24 cellular contexts compared by ENCODE assay signal in the genomic region with DNA sequence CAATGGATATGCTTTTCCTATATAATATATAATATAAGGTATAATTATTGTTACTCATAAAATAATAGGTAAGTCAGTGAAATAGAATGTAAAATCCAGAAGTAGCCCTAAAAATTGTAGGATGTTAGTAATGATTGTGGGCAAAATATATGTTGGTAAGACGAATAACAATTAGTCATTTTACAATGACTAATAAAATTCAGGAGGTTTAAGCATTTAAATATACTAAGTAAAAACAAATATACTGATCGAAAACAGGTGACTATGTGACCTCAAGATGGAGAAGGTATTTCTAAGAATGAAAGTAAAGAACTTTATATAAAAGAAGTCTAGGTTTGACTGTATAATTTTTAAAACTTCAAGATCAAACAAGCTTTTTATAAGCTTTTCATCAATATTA.
"Had no signal": no experiment of that assay in that cellular context is flagged by ENCODE, and none has a peak within 500 bp of the region (broad histone marks: within the 10 kb centered on the region; RNA-seq: fewer than 3 reads in every experiment).

No MANE protein-coding gene starts in this region.

- H3K27ac Mint-ChIP-seq: activated B cell treated with CpG ODN at 0.5 μM for 24 hours; activated CD4-positive, alpha-beta memory T cell treated with anti-CD3 and anti-CD28 coated beads, Interleukin-2, amount 10 ng/mL, durations not matched to agents 7 days and 5 days; activated CD4-positive, alpha-beta T cell treated with anti-CD3 and anti-CD28 coated beads for 36 hours; activated naive CD4-positive, alpha-beta T cell treated with anti-CD3 and anti-CD28 coated beads, Interleukin-2, amount 10 ng/mL, durations not matched to agents 7 days and 5 days; activated naive CD8-positive, alpha-beta T cell treated with anti-CD3 and anti-CD28 coated beads for 36 hours; activated T-helper 2 cell treated with anti-CD3 and anti-CD28 coated beads, Interferon-gamma antibody, Interleukin-2, Interleukin-4, amounts not matched to agents 10 μg/mL and 5 μg/mL and 100 μg/mL, durations not matched to agents 14 hours and 24 hours and 36 hours; T-helper 1 cell treated with Interleukin-12 subunit alpha and Interleukin-12 subunit beta and Interleukin-4 antibody, amounts not matched to agents 30 μg/mL and 1 μg/mL, for 36 hours had no signal

- DNase-seq: activated B cell treated with CpG ODN at 0.5 μM for 24 hours; activated CD4-positive, alpha-beta memory T cell treated with anti-CD3 and anti-CD28 coated beads, Interleukin-2, amount 10 ng/mL, durations not matched to agents 7 days and 5 days; activated CD4-positive, alpha-beta T cell treated with anti-CD3 and anti-CD28 coated beads for 36 hours; activated CD4-positive, alpha-beta T cell treated with anti-CD3 and anti-CD28 coated beads, Interleukin-2, amount 50 U/mL, for 1 hour; activated gamma-delta T cell treated with Interleukin-2 at 50 U/mL for 16 hours; activated naive CD4-positive, alpha-beta T cell treated with anti-CD3 and anti-CD28 coated beads, Interleukin-2, amount 10 ng/mL, durations not matched to agents 7 days and 5 days; activated naive CD8-positive, alpha-beta T cell treated with anti-CD3 and anti-CD28 coated beads for 36 hours; activated T-cell treated with anti-CD3 and anti-CD28 coated beads for 4 hours; activated T-cell treated with anti-CD3 and anti-CD28 coated beads, Interleukin-2, amount 50 U/mL, for 48 hours; cerebellar nuclear complex; colonic mucosa; NCI-H1092; NCI-H1417 treated with DMSO at 0.1 percent for 48 hours; NCI-H1694 treated with DMSO at 0.1 percent for 48 hours; NCI-H2081 treated with DMSO at 0.1 percent for 48 hours; NCI-H446; NCI-H524; SHP77; SW 1271 had no signal

- ATAC-seq: activated CD4-positive, alpha-beta T cell treated with anti-CD3 and anti-CD28 coated beads for 36 hours; SK-N-SH treated with all-trans-retinoic acid at 6 μM for 48 hours had no signal

- H3K36me3 ChIP-seq: colonic mucosa had no signal

- H3K9me3 ChIP-seq: colonic mucosa, SJSA1 had no signal

- H3K4me3 Mint-ChIP-seq: activated B cell treated with CpG ODN at 0.5 μM for 24 hours; activated CD4-positive, alpha-beta memory T cell treated with anti-CD3 and anti-CD28 coated beads, Interleukin-2, amount 10 ng/mL, durations not matched to agents 7 days and 5 days; activated CD4-positive, alpha-beta T cell treated with anti-CD3 and anti-CD28 coated beads for 36 hours; activated naive CD4-positive, alpha-beta T cell treated with anti-CD3 and anti-CD28 coated beads, Interleukin-2, amount 10 ng/mL, durations not matched to agents 7 days and 5 days; activated naive CD8-positive, alpha-beta T cell treated with anti-CD3 and anti-CD28 coated beads for 36 hours; T-helper 1 cell treated with Interleukin-12 subunit alpha and Interleukin-12 subunit beta and Interleukin-4 antibody, amounts not matched to agents 30 μg/mL and 1 μg/mL, for 36 hours had no signal

- H3K4me3 ChIP-seq: colonic mucosa, SJSA1 had no signal

- H3K27me3 Mint-ChIP-seq: activated B cell treated with CpG ODN at 0.5 μM for 24 hours; activated CD4-positive, alpha-beta memory T cell treated with anti-CD3 and anti-CD28 coated beads, Interleukin-2, amount 10 ng/mL, durations not matched to agents 7 days and 5 days; activated CD4-positive, alpha-beta T cell treated with anti-CD3 and anti-CD28 coated beads for 36 hours; activated naive CD4-positive, alpha-beta T cell treated with anti-CD3 and anti-CD28 coated beads, Interleukin-2, amount 10 ng/mL, durations not matched to agents 7 days and 5 days; activated naive CD8-positive, alpha-beta T cell treated with anti-CD3 and anti-CD28 coated beads for 36 hours had no signal

- FAIRE-seq: RCC 7860 had no signal

- H3K27me3 ChIP-seq: colonic mucosa, SJSA1 had no signal

- H3K9me3 Mint-ChIP-seq: activated B cell treated with CpG ODN at 0.5 μM for 24 hours; activated CD4-positive, alpha-beta memory T cell treated with anti-CD3 and anti-CD28 coated beads, Interleukin-2, amount 10 ng/mL, durations not matched to agents 7 days and 5 days; activated naive CD4-positive, alpha-beta T cell treated with anti-CD3 and anti-CD28 coated beads, Interleukin-2, amount 10 ng/mL, durations not matched to agents 7 days and 5 days; activated naive CD8-positive, alpha-beta T cell treated with anti-CD3 and anti-CD28 coated beads for 36 hours; activated T-helper 2 cell treated with anti-CD3 and anti-CD28 coated beads, Interferon-gamma antibody, Interleukin-2, Interleukin-4, amounts not matched to agents 10 μg/mL and 5 μg/mL and 100 μg/mL, durations not matched to agents 14 hours and 24 hours and 36 hours; T-helper 1 cell treated with Interleukin-12 subunit alpha and Interleukin-12 subunit beta and Interleukin-4 antibody, amounts not matched to agents 30 μg/mL and 1 μg/mL, for 36 hours had no signal

- H3K27ac ChIP-seq: colonic mucosa, SJSA1 had no signal

- H3K4me1 Mint-ChIP-seq: activated CD4-positive, alpha-beta memory T cell treated with anti-CD3 and anti-CD28 coated beads, Interleukin-2, amount 10 ng/mL, durations not matched to agents 7 days and 5 days; activated CD4-positive, alpha-beta T cell treated with anti-CD3 and anti-CD28 coated beads for 36 hours; activated naive CD4-positive, alpha-beta T cell treated with anti-CD3 and anti-CD28 coated beads, Interleukin-2, amount 10 ng/mL, durations not matched to agents 7 days and 5 days; activated naive CD8-positive, alpha-beta T cell treated with anti-CD3 and anti-CD28 coated beads for 36 hours had no signal

- H3K4me1 ChIP-seq: colonic mucosa, SJSA1 had no signal
